In genomic region chr19:27805848-27806247, GRCh38 we compare ENCODE assay signal across 16 cellular contexts.
DNase-seq lines count a peak whose midpoint lies in the region; ATAC-seq, FAIRE-seq and TF ChIP-seq lines count a peak whose summit lies in the region.
"Had no signal": no experiment of that assay in that cellular context is flagged by ENCODE, and none has a peak within 500 bp of the region (broad histone marks: within the 10 kb centered on the region; RNA-seq: fewer than 3 reads in every experiment).

No MANE protein-coding gene starts in this region.

- H3K27ac ChIP-seq in HepG2 (ENCODE audit: extremely low read length, insufficient read depth, low read length) (no peak overlapping the region), right lobe of liver (no peak overlapping the region), endodermal cell (ENCODE audit: low read depth, low read length) (no peak overlapping the region), spleen (no peak overlapping the region), ovary (no peak overlapping the region), GM23248 (no peak overlapping the region)
- H3K27ac ChIP-seq: BLaER1 treated with 17β-estradiol and CSF1 and Interleukin-3, amounts not matched to agents 10 nM and 100 nM had no signal

- no peaks in the 10 kb centered on the region; a peak in 1 of 5 replicates for H3K36me3 ChIP-seq in HepG2 (replicated peaks in 1 of 2; ENCODE audit: control insufficient read depth in 1 of 2, insufficient read depth in 2 of 2, low read length in 2 of 2)
- no peaks in the 10 kb centered on the region for H3K36me3 ChIP-seq in right lobe of liver
- H3K36me3 ChIP-seq in endodermal cell (ENCODE audit: control insufficient read depth, insufficient read depth, low read length) = no peaks in the 10 kb centered on the region
- H3K36me3 ChIP-seq in spleen = peaks cover 0 to 33% (median 10%) of the 10 kb centered on the region in 6 donors
- H3K36me3 ChIP-seq in ovary = no peaks in the 10 kb centered on the region
- peaks cover 4% of the 10 kb centered on the region for H3K36me3 ChIP-seq in GM23248 (ENCODE audit: low read depth)

- H3K4me1 ChIP-seq in HepG2 (ENCODE audit: insufficient read depth, low read length) = no peaks in the 10 kb centered on the region
- H3K4me1 ChIP-seq in right lobe of liver = no peaks in the 10 kb centered on the region
- H3K4me1 ChIP-seq in endodermal cell (ENCODE audit: control insufficient read depth, insufficient read depth, low read length) = no peaks in the 10 kb centered on the region
- H3K4me1 ChIP-seq in spleen = no peaks in the 10 kb centered on the region
- no peaks in the 10 kb centered on the region for H3K4me1 ChIP-seq in ovary (ENCODE audit: insufficient read depth)
- no peaks in the 10 kb centered on the region for H3K4me1 ChIP-seq in GM23248 (ENCODE audit: insufficient read depth)
- H3K4me1 ChIP-seq: BLaER1 treated with 17β-estradiol and CSF1 and Interleukin-3, amounts not matched to agents 10 nM and 100 nM had no signal

- H3K79me2 ChIP-seq in HepG2 (ENCODE audit: insufficient read depth, low read length) = no peaks in the 10 kb centered on the region
- peaks cover 22% of the 10 kb centered on the region for H3K79me2 ChIP-seq in GM23248 (ENCODE audit: insufficient read depth)

- H3K27me3 ChIP-seq in HepG2 (ENCODE audit: control insufficient read depth in 1 of 2, insufficient read depth in 2 of 2, low read length in 2 of 2) = no peaks in the 10 kb centered on the region
- H3K27me3 ChIP-seq in right lobe of liver = no peaks in the 10 kb centered on the region
- no peaks in the 10 kb centered on the region for H3K27me3 ChIP-seq in endodermal cell (ENCODE audit: control insufficient read depth, insufficient read depth, low read length, poor library complexity, severe bottlenecking)
- no peaks in the 10 kb centered on the region for H3K27me3 ChIP-seq in spleen (replicated peaks in 1 of 7)
- H3K27me3 ChIP-seq in ovary = no peaks in the 10 kb centered on the region
- no peaks in the 10 kb centered on the region for H3K27me3 ChIP-seq in GM23248 (replicated peaks; ENCODE audit: insufficient read depth)
- H3K27me3 ChIP-seq: BLaER1 treated with 17β-estradiol and CSF1 and Interleukin-3, amounts not matched to agents 10 nM and 100 nM had no signal

- H3K4me2 ChIP-seq in HepG2 (ENCODE audit: low read depth, low read length) (no peak overlapping the region), GM23248 (ENCODE audit: unreplicated experiment) (no peak overlapping the region)
- H3K4me2 ChIP-seq: BLaER1 treated with 17β-estradiol and CSF1 and Interleukin-3, amounts not matched to agents 10 nM and 100 nM had no signal

- no peaks in the 10 kb centered on the region for H3K27me3 Mint-ChIP-seq in endodermal cell (ENCODE audit: insufficient read depth)
- H3K27me3 Mint-ChIP-seq: B cell, IgD-negative memory B cell had no signal

- peaks cover 19% of the 10 kb centered on the region for H3K36me3 Mint-ChIP-seq in endodermal cell (ENCODE audit: low read depth)

- POLR2A ChIA-PET in HepG2 (lab: Yijun Ruan, JAX) = no interaction called here

- WGBS in HepG2 (ENCODE audit: low lambda C conversion rate) = over 99% methylated on average over 16 of the region's 19 CpGs
- 79% methylated on average over 4 of the region's 19 CpGs for WGBS in right lobe of liver (ENCODE audit: insufficient coverage, low coverage, low lambda C conversion rate, missing lambda C conversion rate)
- WGBS in endodermal cell (ENCODE audit: insufficient coverage in 1 of 2, insufficient read length in 1 of 2), 2 experiments = 93 to 100% methylated on average over 6 to 19 of the region's 19 CpGs
- 89 to 97% (median 95%) methylated on average over 10 to 19 of the region's 19 CpGs for WGBS in spleen, 5 donors
- 96 to 98% (median 97%) methylated on average over 19 of the region's 19 CpGs for WGBS in ovary, 3 donors
- 96 to 98% methylated on average over 19 of the region's 19 CpGs for WGBS in GM23248 (ENCODE audit: low coverage in 1 of 2, low lambda C conversion rate in 2 of 2, missing lambda C conversion rate in 2 of 2), 2 experiments

- intact Hi-C loops in HepG2 (cut with micrococcal nuclease; ENCODE audit: unreplicated experiment) (no loop called here), right lobe of liver (cut with DNase I) (no loop called here), spleen (cut with DNase I; ENCODE audit: low total_unique reads) (no loop called here), ovary (cut with DNase I) (no loop called here)

- TF ChIP-seq CTCF in HepG2 (CRISPR knock-in tag; IDR thresholded peaks at IDR 0.05) (no peak), right lobe of liver (IDR thresholded peaks at IDR 0.05) (no peak), endodermal cell (conservative IDR thresholded peaks at IDR 0.05) (no peak), spleen (IDR thresholded peaks at IDR 0.05 in 8 of 11, conservative IDR thresholded peaks at IDR 0.05 in 3 of 11) (no peak), ovary (IDR thresholded peaks at IDR 0.05) (no peak)

- FAIRE-seq in HepG2 (lab: Jason Lieb, UNC) = no peak
- FAIRE-seq: HTR-8/SVneo had no signal

- H3K27ac Mint-ChIP-seq in endodermal cell = no peak overlapping the region
- H3K27ac Mint-ChIP-seq: B cell; CD8-positive, alpha-beta T cell had no signal

- ATAC-seq in HepG2 (no peak), right lobe of liver (no peak), GM18505 (IDR thresholded peaks at IDR 0.05; ENCODE audit: unreplicated experiment) (no peak)
- ATAC-seq: CD8-positive, alpha-beta T cell; HCT116 had no signal

- no peak for TF ChIP-seq POLR2A in HepG2 (IDR thresholded peaks at IDR 0.05; ENCODE audit: insufficient read depth in 1 of 2, low read depth in 2 of 2, low read length in 2 of 2)
- no peak for TF ChIP-seq POLR2A in right lobe of liver (IDR thresholded peaks at IDR 0.05)
- TF ChIP-seq POLR2A in spleen (IDR thresholded peaks at IDR 0.05) = no peak
- no peak for TF ChIP-seq POLR2A in GM18505 (IDR thresholded peaks at IDR 0.05; ENCODE audit: borderline replicate concordance, extremely low read depth, insufficient read depth, insufficient read length)
- no peak for TF ChIP-seq POLR2A in ovary (IDR thresholded peaks at IDR 0.05)

- no peak overlapping the region for H2AFZ ChIP-seq in HepG2 (ENCODE audit: low read length)
- no peak overlapping the region for H2AFZ ChIP-seq in GM23248

- in situ Hi-C loops in HepG2 (cut with HindIII; ENCODE audit: extremely low pct_ligation_motif_present, low pct_unique_long_range_greater_than_20kb) (no loop called here), GM23248 (cut with MboI) (no loop called here)

- DNase-seq in HepG2 (ENCODE audit: low spot score) (no peak), right lobe of liver (no peak), endodermal cell (peak; percentile 63), spleen (peak; percentile 71), ovary (no peak), GM23248 (no peak)
- DNase-seq: Calu3; CD8-positive, alpha-beta T cell; DMS79 treated with DMSO at 0.1 percent for 48 hours; GF-D8 had no signal

- no peak overlapping the region for H3K4me3 ChIP-seq in HepG2 (replicated peaks in 1 of 3; ENCODE audit: insufficient read depth in 1 of 3, low read depth in 2 of 3, low read length in 3 of 3)
- no peak overlapping the region for H3K4me3 ChIP-seq in right lobe of liver
- H3K4me3 ChIP-seq in endodermal cell (ENCODE audit: low read length) = no peak overlapping the region
- H3K4me3 ChIP-seq in spleen = no peak overlapping the region
- no peak overlapping the region for H3K4me3 ChIP-seq in ovary
- H3K4me3 ChIP-seq in GM23248 = no peak overlapping the region
- H3K4me3 ChIP-seq: BLaER1 treated with 17β-estradiol and CSF1 and Interleukin-3, amounts not matched to agents 10 nM and 100 nM had no signal

- TF ChIP-seq EP300 in HepG2 (IDR thresholded peaks at IDR 0.05; ENCODE audit: low read depth in 2 of 2, low read length in 2 of 2) (no peak), HepG2 (CRISPR knock-in tag; IDR thresholded peaks at IDR 0.05; ENCODE audit: borderline replicate concordance) (no peak), ovary (IDR thresholded peaks at IDR 0.05) (no peak)

- H4K20me1 ChIP-seq in HepG2 (ENCODE audit: insufficient read depth, low read length) (no peaks in the 10 kb centered on the region), GM23248 (ENCODE audit: insufficient read depth) (no peaks in the 10 kb centered on the region)

- H3K9me3 ChIP-seq in HepG2 (ENCODE audit: low read length) (no peaks in the 10 kb centered on the region), right lobe of liver (no peaks in the 10 kb centered on the region), endodermal cell (ENCODE audit: control insufficient read depth, low read length) (peaks cover 12% of the 10 kb centered on the region), spleen (peaks cover 0 to 10% (median 0%) of the 10 kb centered on the region in 8 donors), ovary (no peaks in the 10 kb centered on the region), GM23248 (ENCODE audit: low read depth) (no peaks in the 10 kb centered on the region)

- no peaks in the 10 kb centered on the region for H3K9me2 ChIP-seq in GM23248 (ENCODE audit: insufficient read depth)

- no peaks in the 10 kb centered on the region; the same call in 1 of the 2 replicates for H3F3A ChIP-seq in GM23248 (ENCODE audit: insufficient read depth)

- H3K4me1 Mint-ChIP-seq in endodermal cell = no peaks in the 10 kb centered on the region
- H3K4me1 Mint-ChIP-seq: B cell had no signal

- peaks cover 57% of the 10 kb centered on the region for H3K9me3 Mint-ChIP-seq in endodermal cell

- CTCF ChIA-PET in HepG2 (lab: Yijun Ruan, JAX; ENCODE audit: low intra/inter-chr PET ratio, low total read pairs) = no interaction called here

- no peak overlapping the region for H3K4me3 Mint-ChIP-seq in endodermal cell
- H3K4me3 Mint-ChIP-seq: B cell; CD8-positive, alpha-beta T cell; IgD-negative memory B cell had no signal

- BruUV-seq in HepG2 (replicated peaks; lab: Mats Ljungman, UMichigan) = no TSS peak

- H3K9ac ChIP-seq in HepG2 (ENCODE audit: insufficient read depth, low read depth, low read length) (no peak overlapping the region), endodermal cell (ENCODE audit: extremely low read depth, low read length, poor library complexity, severe bottlenecking) (no peak overlapping the region), GM23248 (no peak overlapping the region)
- H3K9ac ChIP-seq: BLaER1 treated with 17β-estradiol and CSF1 and Interleukin-3, amounts not matched to agents 10 nM and 100 nM had no signal

- TF ChIP-seq RAD21 in HepG2 (CRISPR knock-in tag; IDR thresholded peaks at IDR 0.05) = no peak

TF ChIP-seq in HepG2, 621 proteins besides CTCF, POLR2A, EP300 and RAD21:
- TF ChIP-seq GMEB2 (CRISPR knock-in tag; IDR thresholded peaks at IDR 0.05; ENCODE audit: low read depth) (no peak), AGO2 (optimal IDR thresholded peaks at IDR 0.05; ENCODE audit: low read depth, low read length) (peak; percentile 13)

Comparison
In these comparisons a context has a peak if more than half of its experiments do, and no peak if none do; other contexts are left out.
1. DNase-seq: peak in endodermal cell (single experiment) and spleen (single experiment); none in HepG2 (single experiment), right lobe of liver (0 of 3), ovary (0 of 5) and GM23248 (single experiment).